9 cellular contexts compared by ENCODE assay signal in genomic region chr11:191490-192478, GRCh38. TPM values are rescaled to one million over a fixed set of nuclear protein-coding genes. Genes with fewer than 3 reads are reported as not detected.
DNase-seq lines count a peak whose midpoint lies in the region; ATAC-seq and TF ChIP-seq lines count a peak whose summit lies in the region.
"Not testable (repeated sequence)": the region's sequence is repeated elsewhere in the genome, so short reads cannot be mapped to it uniquely, and the experiment has no call there.
"Had no signal": no experiment of that assay in that cellular context is flagged by ENCODE, and none has a peak within 500 bp of the region (broad histone marks: within the 10 kb centered on the region; RNA-seq: fewer than 3 reads in every experiment).

No MANE protein-coding gene starts in this region.

- CTCF ChIA-PET in CD4-positive, alpha-beta memory T cell (lab: Charles Lee; ENCODE audit: partially characterized antibody), result not testable (repeated sequence)

- H3K4me3 ChIP-seq in CD4-positive, alpha-beta memory T cell (ENCODE audit: low read length in 2 of 2); endodermal cell (ENCODE audit: low read length); tibial nerve: not testable (repeated sequence)

- H3K27ac ChIP-seq in CD4-positive, alpha-beta memory T cell (ENCODE audit: low read depth, low read length); endodermal cell (ENCODE audit: low read depth, low read length); tibial nerve: not testable (repeated sequence)

- POLR2A ChIA-PET in CD4-positive, alpha-beta memory T cell (lab: Charles Lee; ENCODE audit: partially characterized antibody), result not testable (repeated sequence)

- H3K9me3 Mint-ChIP-seq in CD4-positive, alpha-beta memory T cell; endodermal cell: not testable (repeated sequence)

- not testable (repeated sequence) for H3K9ac ChIP-seq in endodermal cell (ENCODE audit: extremely low read depth, low read length, poor library complexity, severe bottlenecking)

- H3K36me3 Mint-ChIP-seq in CD4-positive, alpha-beta memory T cell; endodermal cell (ENCODE audit: low read depth): not testable (repeated sequence)

- peak; percentile 32 to 54 (median 46) for DNase-seq in CD4-positive, alpha-beta memory T cell
- peak; percentile 2 for DNase-seq in HT-29 (ENCODE audit: low spot score)
- DNase-seq in activated CD4-positive, CD25-positive, alpha-beta regulatory T cell treated with anti-CD3 and anti-CD28 coated beads, Interleukin-2, amount 50 U/mL, for 72 hours, result peak; percentile 40
- peak; percentile 52 for DNase-seq in activated gamma-delta T cell treated with anti-CD3 and anti-CD28 coated beads, Interleukin-2, amount 50 U/mL, for 16 hours (ENCODE audit: low read depth)
- peak; percentile 33 for DNase-seq in endodermal cell
- DNase-seq in left colon, result peak in 1 of 2 donors; percentile 1
- peak; percentile 32 for DNase-seq in retina
- peak in 1 of 2 donors; percentile 14 for DNase-seq in tibial nerve (ENCODE audit: low spot score in 2 of 2)

- TF ChIP-seq POLR2A in tibial nerve (IDR thresholded peaks at IDR 0.05), result not testable (repeated sequence)

- TF ChIP-seq CTCF in endodermal cell (conservative IDR thresholded peaks at IDR 0.05), result peak; percentile 44
- peak in 3 of 5 experiments; percentile 40 to 46 (median 45) for TF ChIP-seq CTCF in tibial nerve (IDR thresholded peaks at IDR 0.05)

- H3K36me3 ChIP-seq in CD4-positive, alpha-beta memory T cell (ENCODE audit: insufficient read depth, low read length); endodermal cell (ENCODE audit: control insufficient read depth, insufficient read depth, low read length); tibial nerve: not testable (repeated sequence)

- intact Hi-C loops in CD4-positive, alpha-beta memory T cell (cut with micrococcal nuclease); left colon (cut with DNase I, micrococcal nuclease): not testable (repeated sequence)

- H3K9me3 ChIP-seq in CD4-positive, alpha-beta memory T cell (ENCODE audit: control insufficient read depth in 1 of 2, low read length in 2 of 2); endodermal cell (ENCODE audit: control insufficient read depth, low read length); tibial nerve: not testable (repeated sequence)

- no CpG with 5 or more reads among the region's 8 CpGs for WGBS in endodermal cell (ENCODE audit: insufficient coverage in 1 of 2, insufficient read length in 1 of 2), 2 experiments
- 33 to 55% methylated on average over 2 to 3 of the region's 8 CpGs for WGBS in tibial nerve, 2 donors

- not testable (repeated sequence) for TF ChIP-seq EP300 in tibial nerve (IDR thresholded peaks at IDR 0.05)

- H3K27me3 Mint-ChIP-seq in CD4-positive, alpha-beta memory T cell; endodermal cell (ENCODE audit: insufficient read depth): not testable (repeated sequence)

- H3K4me1 Mint-ChIP-seq in CD4-positive, alpha-beta memory T cell, result peaks cover 5 to 15% (median 11%) of the 10 kb centered on the region in 4 donors
- not testable (repeated sequence) for H3K4me1 Mint-ChIP-seq in endodermal cell

- peaks cover 11% of the 10 kb centered on the region for H3K4me1 ChIP-seq in CD4-positive, alpha-beta memory T cell (ENCODE audit: insufficient read depth, low read length)
- not testable (repeated sequence) for H3K4me1 ChIP-seq in endodermal cell (ENCODE audit: control insufficient read depth, insufficient read depth, low read length); tibial nerve

- H3K27me3 ChIP-seq in CD4-positive, alpha-beta memory T cell (ENCODE audit: insufficient read depth, low read length); endodermal cell (ENCODE audit: control insufficient read depth, insufficient read depth, low read length, poor library complexity, severe bottlenecking); tibial nerve: not testable (repeated sequence)

- ATAC-seq in left colon, result peak; percentile 59

- peak overlapping the region in 7 of 8 donors; percentile 17 to 78 (median 69) for H3K4me3 Mint-ChIP-seq in CD4-positive, alpha-beta memory T cell
- H3K4me3 Mint-ChIP-seq in endodermal cell, result not testable (repeated sequence)

- peak overlapping the region; percentile 47 to 94 (median 87) for H3K27ac Mint-ChIP-seq in CD4-positive, alpha-beta memory T cell
- H3K27ac Mint-ChIP-seq in endodermal cell, result not testable (repeated sequence)

RNA-seq across cellular contexts. Expression of gene SCGB1C1, which starts 1.1 kb away (rescaled TPM):
- not detected for total RNA-seq in CD4-positive, alpha-beta memory T cell
- polyA plus RNA-seq in CD4-positive, alpha-beta memory T cell, result not detected
- not detected in 2 replicates for total RNA-seq in HT-29 (2014; rRNA removed; shearing (Covaris generic))
- total RNA-seq in endodermal cell, result not detected
- polyA plus RNA-seq in endodermal cell (2013, experiment 1 of 2), result not detected
- polyA plus RNA-seq in endodermal cell (2013, experiment 2 of 2), result not detected
- total RNA-seq in left colon, result not detected
- total RNA-seq in tibial nerve, result not detected
- total RNA-seq: Calu3 had no signal

RNA-seq across cellular contexts. Expression of gene BET1L, which starts 15.4 kb away (rescaled TPM):
- 100 to 1,000 TPM; 122 to 129 TPM for total RNA-seq in CD4-positive, alpha-beta memory T cell
- 10 to 100 TPM; 61.9 to 64.5 TPM for polyA plus RNA-seq in CD4-positive, alpha-beta memory T cell
- 45.6 and 47.9 TPM in 2 replicates for total RNA-seq in HT-29 (2014; rRNA removed; shearing (Covaris generic))
- total RNA-seq in endodermal cell (10 to 100 TPM; 47.4 to 63.7 TPM), left colon (10 to 100 TPM; 55.8 to 69.0 TPM), tibial nerve (10 to 100 TPM; 30.9 to 43.9 (median 38.7) TPM)
- polyA plus RNA-seq in endodermal cell (2013, experiment 1 of 2), result 26.3 TPM
- 25.1 TPM for polyA plus RNA-seq in endodermal cell (2013, experiment 2 of 2)

RNA-seq across cellular contexts. Expression of gene RIC8A, which starts 15.7 kb away (rescaled TPM):
- 100 to 1,000 TPM in 1 of 2 experiments, 10 to 100 TPM in 1; 96.7 to 111 TPM for total RNA-seq in CD4-positive, alpha-beta memory T cell
- polyA plus RNA-seq in CD4-positive, alpha-beta memory T cell, result 100 to 1,000 TPM in 1 of 2 donors, 10 to 100 TPM in 1; 91.2 to 106 TPM
- total RNA-seq in HT-29 (2014; rRNA removed; shearing (Covaris generic)), result 253 and 283 TPM in 2 replicates
- 10 to 100 TPM; 77.1 to 92.6 TPM for total RNA-seq in endodermal cell
- 55.1 TPM for polyA plus RNA-seq in endodermal cell (2013, experiment 1 of 2)
- 56.8 TPM for polyA plus RNA-seq in endodermal cell (2013, experiment 2 of 2)
- 10 to 100 TPM; 77.8 to 86.9 TPM for total RNA-seq in left colon
- 100 to 1,000 TPM in 3 of 4 donors, 10 to 100 TPM in 1; 69.0 to 118 (median 101) TPM for total RNA-seq in tibial nerve

RNA-seq across cellular contexts. Expression of gene SIRT3, which starts 44.4 kb away (rescaled TPM):
- total RNA-seq in CD4-positive, alpha-beta memory T cell, result 10 to 100 TPM; 26.5 to 30.7 TPM
- polyA plus RNA-seq in CD4-positive, alpha-beta memory T cell, result 10 to 100 TPM; 11.2 to 11.6 TPM
- total RNA-seq in HT-29 (2014; rRNA removed; shearing (Covaris generic)), result 8.6 and 11.5 TPM in 2 replicates
- total RNA-seq in endodermal cell, result 10 to 100 TPM; 18.1 to 28.6 TPM
- polyA plus RNA-seq in endodermal cell (2013, experiment 1 of 2), result 20.2 TPM
- 23.5 TPM for polyA plus RNA-seq in endodermal cell (2013, experiment 2 of 2)
- 10 to 100 TPM; 18.8 to 22.3 TPM for total RNA-seq in left colon
- total RNA-seq in tibial nerve, result 10 to 100 TPM; 14.9 to 23.4 (median 17.5) TPM

RNA-seq across cellular contexts. Expression of gene PSMD13, which starts 45.0 kb away (rescaled TPM):
- 100 to 1,000 TPM in 1 of 2 experiments, 10 to 100 TPM in 1; 99.9 to 107 TPM for total RNA-seq in CD4-positive, alpha-beta memory T cell
- 100 to 1,000 TPM; 179 to 247 TPM for polyA plus RNA-seq in CD4-positive, alpha-beta memory T cell
- 235 TPM in 2 replicates for total RNA-seq in HT-29 (2014; rRNA removed; shearing (Covaris generic))
- total RNA-seq in endodermal cell, result 100 to 1,000 TPM; 120 to 134 TPM
- polyA plus RNA-seq in endodermal cell (2013, experiment 1 of 2), result 151 TPM
- polyA plus RNA-seq in endodermal cell (2013, experiment 2 of 2), result 145 TPM
- 100 to 1,000 TPM in 1 of 2 donors, 10 to 100 TPM in 1; 99.5 to 111 TPM for total RNA-seq in left colon
- total RNA-seq in tibial nerve, result 100 to 1,000 TPM in 3 of 4 donors, 10 to 100 TPM in 1; 72.0 to 136 (median 120) TPM
